In genomic region chr2:239259173-239259572, GRCh38 we compare ENCODE assay signal across 10 cellular contexts.
DNase-seq lines count a peak whose midpoint lies in the region; ATAC-seq and TF ChIP-seq lines count a peak whose summit lies in the region.
"Had no signal": no experiment of that assay in that cellular context is flagged by ENCODE, and none has a peak within 500 bp of the region (broad histone marks: within the 10 kb centered on the region; RNA-seq: fewer than 3 reads in every experiment).

No MANE protein-coding gene starts in this region.

- H3K9me3 Mint-ChIP-seq in memory B cell, result peaks cover 7% of the 10 kb centered on the region

- H3K27ac Mint-ChIP-seq in memory B cell, result no peak overlapping the region

- no peaks in the 10 kb centered on the region for H3K79me2 ChIP-seq in DOHH2 (ENCODE audit: control insufficient read depth, low read length)

- TF ChIP-seq POLR2A in thyroid gland (IDR thresholded peaks at IDR 0.05), result no peak

- H3K27ac ChIP-seq in DOHH2 (ENCODE audit: low read depth, low read length) (no peak overlapping the region), thyroid gland (peak overlapping the region in 1 of 3 donors; percentile 1)

- H3K4me3 ChIP-seq in DOHH2 (ENCODE audit: low read length) (no peak overlapping the region), thyroid gland (replicated peaks in 1 of 3) (no peak overlapping the region)
- H3K4me3 ChIP-seq in Jurkat, Clone E6-1 (ENCODE audit: low read length), result peak overlapping the region; percentile 37

- peaks cover 11% of the 10 kb centered on the region for H3K36me3 Mint-ChIP-seq in memory B cell

- whole genome bisulfite sequencing in thyroid gland, 2 donors, result 72 to 73% methylated on average over 4 of the region's 4 CpGs

- H3K27me3 ChIP-seq in DOHH2 (ENCODE audit: control insufficient read depth, low read length) (peaks cover 43% of the 10 kb centered on the region), thyroid gland (no peaks in the 10 kb centered on the region)

- intact Hi-C loops in thyroid gland (cut with DNase I), result no loop called here

- no peaks in the 10 kb centered on the region for H3F3A ChIP-seq in DOHH2 (ENCODE audit: control insufficient read depth, insufficient read depth)

- no peaks in the 10 kb centered on the region for H3K9me2 ChIP-seq in DOHH2 (replicated peaks; ENCODE audit: control insufficient read depth, low read length)

- peak overlapping the region; percentile 35 for H3K4me2 ChIP-seq in DOHH2 (ENCODE audit: low read length)

- no peak for DNase-seq in Jurkat, Clone E6-1 (ENCODE audit: low read depth, low spot score)
- DNase-seq in memory B cell (ENCODE audit: low spot score in 2 of 2) (no peak), NOMO-1 treated with dmso at 0.1 percent for 144 hours (lab: John Stamatoyannopoulos, UW; ENCODE audit: unreplicated experiment) (no peak), thyroid gland (no peak), CD1c-positive myeloid dendritic cell (ENCODE audit: extremely low spot score) (no peak), T-helper 9 cell (no peak)
- DNase-seq: NCI-H2081 had no signal

- TF ChIP-seq CTCF in DOHH2 (IDR thresholded peaks at IDR 0.05; ENCODE audit: low read depth, low read length, poor library complexity, severe bottlenecking) (no peak), thyroid gland (IDR thresholded peaks at IDR 0.05) (no peak)

- peaks cover 24% of the 10 kb centered on the region for H4K20me1 ChIP-seq in DOHH2 (ENCODE audit: control insufficient read depth, insufficient read depth, low read depth, low read length)

- H3K36me3 ChIP-seq in DOHH2 (ENCODE audit: control insufficient read depth, low read length) (no peaks in the 10 kb centered on the region), thyroid gland (no peaks in the 10 kb centered on the region)

- peak overlapping the region; percentile 39 for H3K4me3 Mint-ChIP-seq in memory B cell

- peak; percentile 55 for ATAC-seq in GM21367 (IDR thresholded peaks at IDR 0.05; ENCODE audit: unreplicated experiment)
- peak; percentile 67 for ATAC-seq in memory B cell (ENCODE audit: low read depth)
- ATAC-seq: SK-N-SH treated with all-trans-retinoic acid at 6 μM for 48 hours had no signal

- peaks cover 31% of the 10 kb centered on the region for H3K4me1 ChIP-seq in DOHH2 (ENCODE audit: control insufficient read depth, low read length)
- peaks cover 11 to 38% of the 10 kb centered on the region in 2 donors for H3K4me1 ChIP-seq in thyroid gland

- peaks cover 32% of the 10 kb centered on the region for H3K4me1 Mint-ChIP-seq in memory B cell

- peaks cover 13% of the 10 kb centered on the region for H3K27me3 Mint-ChIP-seq in memory B cell

- H3K9me3 ChIP-seq in DOHH2 (ENCODE audit: control insufficient read depth, insufficient read depth, low read length), result no peaks in the 10 kb centered on the region
- H3K9me3 ChIP-seq in thyroid gland, result no peaks in the 10 kb centered on the region
